25 cellular contexts compared by ENCODE assay signal in genomic region chr2:73937103-73937885, GRCh38. TPM values are rescaled to one million over a fixed set of nuclear protein-coding genes. Genes with fewer than 3 reads are reported as not detected.
DNase-seq lines count a peak whose midpoint lies in the region; ATAC-seq and TF ChIP-seq lines count a peak whose summit lies in the region.
"Had no signal": no experiment of that assay in that cellular context is flagged by ENCODE, and none has a peak within 500 bp of the region (broad histone marks: within the 10 kb centered on the region; RNA-seq: fewer than 3 reads in every experiment).

No MANE protein-coding gene starts in this region.

- intact Hi-C loops in A673 (cut with micrococcal nuclease; ENCODE audit: unreplicated experiment), result no loop called here

- H3K9me3 Mint-ChIP-seq in CD4-positive, CD25-positive, alpha-beta regulatory T cell, result no peaks in the 10 kb centered on the region
- no peaks in the 10 kb centered on the region for H3K9me3 Mint-ChIP-seq in GM23338
- H3K9me3 Mint-ChIP-seq: activated T-helper 2 cell treated with anti-CD3 and anti-CD28 coated beads, Interferon-gamma antibody, Interleukin-2, Interleukin-4, amounts not matched to agents 10 μg/mL and 5 μg/mL and 100 μg/mL, durations not matched to agents 14 hours and 24 hours and 36 hours; neural crest cell; stimulated activated naive CD8-positive, alpha-beta T cell treated with anti-CD3 and anti-CD28 coated beads, Interleukin-15, amount 100 ng/mL, for 72 hours had no signal

- ATAC-seq in CD4-positive, CD25-positive, alpha-beta regulatory T cell (ENCODE audit: low read depth in 2 of 2), result no peak
- no peak for ATAC-seq in GM23338
- ATAC-seq: esophagus mucosa; gastrocnemius medialis; psoas muscle; stimulated activated naive CD8-positive, alpha-beta T cell treated with anti-CD3 and anti-CD28 coated beads, Interleukin-15, amount 100 ng/mL, for 72 hours had no signal

- no peak overlapping the region for H2AFZ ChIP-seq in GM23338

- no peaks in the 10 kb centered on the region for H3K9me2 ChIP-seq in GM23338 (ENCODE audit: insufficient read depth)

- peak overlapping the region in 1 of 4 donors; percentile 22 for H3K4me3 Mint-ChIP-seq in CD4-positive, CD25-positive, alpha-beta regulatory T cell
- H3K4me3 Mint-ChIP-seq in GM23338, result no peak overlapping the region
- H3K4me3 Mint-ChIP-seq: neural crest cell; stimulated activated naive CD8-positive, alpha-beta T cell treated with anti-CD3 and anti-CD28 coated beads, Interleukin-15, amount 100 ng/mL, for 72 hours had no signal

- no peak for DNase-seq in CD4-positive, CD25-positive, alpha-beta regulatory T cell
- no peak for DNase-seq in GM23338 (ENCODE audit: low spot score)
- DNase-seq in astrocyte of the hippocampus (ENCODE audit: low read depth, low spot score), result peak; percentile 63
- peak; percentile 16 for DNase-seq in myocyte (ENCODE audit: low read depth)
- DNase-seq in putamen (ENCODE audit: low spot score), result no peak
- no peak for DNase-seq in SW480 (ENCODE audit: low spot score)
- DNase-seq in NCI-H146 treated with DMSO at 0.1 percent for 48 hours (lab: John Stamatoyannopoulos, UW; ENCODE audit: unreplicated experiment), result no peak
- DNase-seq in A673 (ENCODE audit: low spot score), result no peak
- DNase-seq: activated CD4-positive, alpha-beta T cell treated with anti-CD3 and anti-CD28 coated beads for 48 hours; adrenal gland; gastrocnemius medialis; MG63; NCI-H1436 treated with DMSO at 0.1 percent for 48 hours; NCI-H2171 treated with DMSO at 0.1 percent for 48 hours; NCI-H526 treated with DMSO at 0.1 percent for 48 hours; psoas muscle; stimulated activated CD4-positive, alpha-beta T cell treated with anti-CD3 and anti-CD28 coated beads, Interleukin-4, amount 100 ng/mL, for 24 hours; stimulated activated naive CD8-positive, alpha-beta T cell treated with anti-CD3 and anti-CD28 coated beads, Interleukin-15, amount 100 ng/mL, for 72 hours; SW 1271 had no signal

- no peak overlapping the region for H3K4me2 ChIP-seq in GM23338

- H3K36me3 Mint-ChIP-seq in CD4-positive, CD25-positive, alpha-beta regulatory T cell, result peaks cover 45% of the 10 kb centered on the region
- H3K36me3 Mint-ChIP-seq in GM23338 (ENCODE audit: low read depth), result peaks cover 11% of the 10 kb centered on the region

- peaks cover 53% of the 10 kb centered on the region for H4K20me1 ChIP-seq in GM23338 (replicated peaks; ENCODE audit: insufficient read depth)

- H3K27me3 ChIP-seq in CD4-positive, CD25-positive, alpha-beta regulatory T cell (ENCODE audit: control insufficient read depth, insufficient read depth, low read length), result no peaks in the 10 kb centered on the region
- H3K27me3 ChIP-seq in GM23338 (ENCODE audit: insufficient read depth), result no peaks in the 10 kb centered on the region
- H3K27me3 ChIP-seq in A673 (replicated peaks; ENCODE audit: insufficient read depth, low read depth, low read length, poor library complexity), result no peaks in the 10 kb centered on the region
- H3K27me3 ChIP-seq: adrenal gland, gastrocnemius medialis, MG63, tibial nerve had no signal

- no peaks in the 10 kb centered on the region for H3K9me3 ChIP-seq in CD4-positive, CD25-positive, alpha-beta regulatory T cell (ENCODE audit: control insufficient read depth in 2 of 2, low read length in 2 of 2)
- H3K9me3 ChIP-seq in A673 (ENCODE audit: low read depth, low read length, poor library complexity, severe bottlenecking), result no peaks in the 10 kb centered on the region
- H3K9me3 ChIP-seq: adrenal gland, gastrocnemius medialis, MG63, psoas muscle, tibial nerve had no signal

- H3K4me1 ChIP-seq in CD4-positive, CD25-positive, alpha-beta regulatory T cell (ENCODE audit: control insufficient read depth, insufficient read depth, low read length, poor library complexity, severe bottlenecking), result peaks cover 21% of the 10 kb centered on the region
- H3K4me1 ChIP-seq in GM23338 (ENCODE audit: insufficient read depth) (no peaks in the 10 kb centered on the region), A673 (ENCODE audit: insufficient read depth, low read length, poor library complexity, severe bottlenecking) (no peaks in the 10 kb centered on the region)

- no peaks in the 10 kb centered on the region for H3K27me3 Mint-ChIP-seq in CD4-positive, CD25-positive, alpha-beta regulatory T cell
- no peaks in the 10 kb centered on the region for H3K27me3 Mint-ChIP-seq in GM23338 (ENCODE audit: insufficient read depth, low read depth, poor library complexity)
- H3K27me3 Mint-ChIP-seq: stimulated activated naive CD8-positive, alpha-beta T cell treated with anti-CD3 and anti-CD28 coated beads, Interleukin-15, amount 100 ng/mL, for 72 hours had no signal

- TF ChIP-seq CTCF in GM23338 (conservative IDR thresholded peaks at IDR 0.05; ENCODE audit: low read depth in 2 of 2), result no peak
- no peak for TF ChIP-seq CTCF in A673 (conservative IDR thresholded peaks at IDR 0.05; ENCODE audit: low read depth, low read length)

- no TSS peak for BruUV-seq in A673 (replicated peaks; lab: Mats Ljungman, UMichigan)

- no peak overlapping the region for H3K4me3 ChIP-seq in CD4-positive, CD25-positive, alpha-beta regulatory T cell (ENCODE audit: low read depth, low read length)
- no peak overlapping the region for H3K4me3 ChIP-seq in GM23338
- H3K4me3 ChIP-seq in A673 (ENCODE audit: low read depth, low read length, poor library complexity, severe bottlenecking), result no peak overlapping the region
- H3K4me3 ChIP-seq: adrenal gland, gastrocnemius medialis, MG63, psoas muscle, smooth muscle cell, tibial nerve had no signal

- no peak overlapping the region for H3K27ac ChIP-seq in CD4-positive, CD25-positive, alpha-beta regulatory T cell (ENCODE audit: insufficient read depth, low read length, poor library complexity, severe bottlenecking)
- H3K27ac ChIP-seq in GM23338 (ENCODE audit: low read depth), result 0 out of 2 replicates have a peak overlapping the region, but pooled peaks have one; percentile 26
- no peak overlapping the region for H3K27ac ChIP-seq in A673 (ENCODE audit: low read depth, low read length, poor library complexity, severe bottlenecking)
- H3K27ac ChIP-seq: adrenal gland, gastrocnemius medialis, psoas muscle, tibial nerve had no signal

- POLR2A ChIA-PET in A673 (lab: Charles Lee; ENCODE audit: low non-redundant PET), result no interaction called here

- 0 out of 2 replicates have a peak, but pooled peaks cover 3% of the 10 kb centered on the region for H3F3A ChIP-seq in GM23338 (replicated peaks; ENCODE audit: low read depth)

- H3K36me3 ChIP-seq in CD4-positive, CD25-positive, alpha-beta regulatory T cell (ENCODE audit: control insufficient read depth, insufficient read depth, low read length), result peaks cover 31% of the 10 kb centered on the region
- H3K36me3 ChIP-seq in GM23338 (ENCODE audit: insufficient read depth) (peaks cover 3% of the 10 kb centered on the region; the same call in 1 of the 2 replicates), A673 (ENCODE audit: insufficient read depth, low read length, poor library complexity, severe bottlenecking) (peaks cover 3% of the 10 kb centered on the region)
- H3K36me3 ChIP-seq: adrenal gland, gastrocnemius medialis had no signal

- H3K4me1 Mint-ChIP-seq in CD4-positive, CD25-positive, alpha-beta regulatory T cell, result peaks cover 6 to 91% (median 69%) of the 10 kb centered on the region in 4 donors
- no peaks in the 10 kb centered on the region for H3K4me1 Mint-ChIP-seq in GM23338

- CTCF ChIA-PET in A673 (lab: Charles Lee), result no interaction called here

- peak overlapping the region; percentile 38 to 89 (median 64) for H3K27ac Mint-ChIP-seq in CD4-positive, CD25-positive, alpha-beta regulatory T cell
- H3K27ac Mint-ChIP-seq in GM23338, result no peak overlapping the region
- H3K27ac Mint-ChIP-seq: activated T-helper 2 cell treated with anti-CD3 and anti-CD28 coated beads, Interferon-gamma antibody, Interleukin-2, Interleukin-4, amounts not matched to agents 10 μg/mL and 5 μg/mL and 100 μg/mL, durations not matched to agents 14 hours and 24 hours and 36 hours had no signal

- peaks cover 100% of the 10 kb centered on the region for H3K79me2 ChIP-seq in GM23338 (replicated peaks; ENCODE audit: insufficient read depth)

TF ChIP-seq in GM23338, 12 proteins besides CTCF, POLR2A, EP300 and RAD21 (continues in another document):
- TF ChIP-seq EZH2phosphoT487 (IDR thresholded peaks at IDR 0.05; ENCODE audit: unreplicated experiment) (no peak), CREB1 (CRISPR knock-in tag; IDR thresholded peaks at IDR 0.05; ENCODE audit: low read depth) (no peak), ZNF114 (CRISPR knock-in tag; IDR thresholded peaks at IDR 0.05) (no peak), ZNF331 (CRISPR knock-in tag; IDR thresholded peaks at IDR 0.05; ENCODE audit: low read depth) (no peak), POLR2AphosphoS5 (IDR thresholded peaks at IDR 0.05; ENCODE audit: low read depth) (no peak)

RNA-seq across cellular contexts. Expression of gene DGUOK, which starts 10.6 kb away (rescaled TPM):
- total RNA-seq in CD4-positive, CD25-positive, alpha-beta regulatory T cell, result 43.5 TPM
- polyA plus RNA-seq in CD4-positive, CD25-positive, alpha-beta regulatory T cell, result 100 to 1,000 TPM; 182 to 226 (median 205) TPM
- 57.2 and 68.4 TPM in 2 replicates for total RNA-seq in GM23338 (2014; rRNA removed; shearing (Covaris generic))
- 287 and 292 TPM in 2 replicates for polyA plus RNA-seq in GM23338 (2016; fragmentation: Nextera tagmentation; extraction: Ambion mirVana)
- total RNA-seq in myocyte, result 38.8 and 44.6 TPM in 2 replicates
- 81.7 TPM for polyA plus RNA-seq in myocyte (2012)
- 106 and 107 TPM in 2 replicates for total RNA-seq in A673 (2021)

RNA-seq across cellular contexts. Expression of gene ACTG2, which starts 44.5 kb away (rescaled TPM):
- total RNA-seq in CD4-positive, CD25-positive, alpha-beta regulatory T cell, result 0.64 TPM
- 1 to 10 TPM; 2.4 to 6.6 (median 3.7) TPM for polyA plus RNA-seq in CD4-positive, CD25-positive, alpha-beta regulatory T cell
- 8.5 and 8.8 TPM in 2 replicates for total RNA-seq in GM23338 (2014; rRNA removed; shearing (Covaris generic))
- polyA plus RNA-seq in GM23338 (2016; fragmentation: Nextera tagmentation; extraction: Ambion mirVana), result 6.3 and 8.0 TPM in 2 replicates
- 1.2 TPM in 1 of 2 replicates, not detected in the other for total RNA-seq in myocyte
- polyA plus RNA-seq in myocyte (2012), result 0.39 TPM
- 0.59 and 2.7 TPM in 2 replicates for total RNA-seq in A673 (2021)
- total RNA-seq: G401, neural crest cell had no signal

RNA-seq across cellular contexts. Expression of gene TET3, which starts 47.4 kb away (rescaled TPM):
- total RNA-seq in CD4-positive, CD25-positive, alpha-beta regulatory T cell, result 26.3 TPM
- under 1 TPM; 0.22 to 0.30 (median 0.26) TPM for polyA plus RNA-seq in CD4-positive, CD25-positive, alpha-beta regulatory T cell
- 18.3 and 19.9 TPM in 2 replicates for total RNA-seq in GM23338 (2014; rRNA removed; shearing (Covaris generic))
- 3.6 and 3.8 TPM in 2 replicates for polyA plus RNA-seq in GM23338 (2016; fragmentation: Nextera tagmentation; extraction: Ambion mirVana)
- total RNA-seq in myocyte (5.2 and 6.4 TPM in 2 replicates), A673 (2021) (26.3 and 28.7 TPM in 2 replicates)
- polyA plus RNA-seq in myocyte (2012), result 6.9 TPM

Comparison
In these comparisons a context has a peak if more than half of its experiments do, and no peak if none do; other contexts are left out.
1. DNase-seq: peak in astrocyte of the hippocampus (single experiment) and myocyte (single experiment); none in CD4-positive, CD25-positive, alpha-beta regulatory T cell (0 of 3), GM23338 (single experiment), putamen (single experiment), SW480 (single experiment), NCI-H146 treated with DMSO at 0.1 percent for 48 hours (single experiment) and A673 (single experiment).